1 cellular context compared by ENCODE assay signal in the genomic region with DNA sequence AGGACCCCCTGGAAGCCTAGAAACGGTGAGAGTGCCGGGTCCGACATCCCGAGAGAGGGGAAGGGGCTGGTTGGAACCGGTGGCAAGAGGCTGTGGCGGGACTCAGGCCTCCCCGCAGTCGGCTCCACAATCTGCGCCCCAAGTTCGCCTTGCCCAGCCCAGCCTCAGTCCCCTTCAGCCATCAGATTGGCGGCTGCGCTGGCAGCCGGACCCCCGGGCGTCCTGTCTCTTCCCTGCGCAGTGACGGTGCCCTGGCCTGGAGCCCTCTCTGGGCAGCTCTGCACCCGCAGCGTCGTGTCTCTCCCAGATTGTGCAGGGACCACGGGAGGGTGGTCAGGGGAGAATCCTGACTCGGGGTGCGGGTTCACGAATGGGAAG.
TF ChIP-seq lines count a peak whose summit lies in the region.

No MANE protein-coding gene starts in this region.

TF ChIP-seq in WTC11, 78 proteins besides CTCF, POLR2A, EP300 and RAD21 (continued from another document):
- TF ChIP-seq, protein P1, sequence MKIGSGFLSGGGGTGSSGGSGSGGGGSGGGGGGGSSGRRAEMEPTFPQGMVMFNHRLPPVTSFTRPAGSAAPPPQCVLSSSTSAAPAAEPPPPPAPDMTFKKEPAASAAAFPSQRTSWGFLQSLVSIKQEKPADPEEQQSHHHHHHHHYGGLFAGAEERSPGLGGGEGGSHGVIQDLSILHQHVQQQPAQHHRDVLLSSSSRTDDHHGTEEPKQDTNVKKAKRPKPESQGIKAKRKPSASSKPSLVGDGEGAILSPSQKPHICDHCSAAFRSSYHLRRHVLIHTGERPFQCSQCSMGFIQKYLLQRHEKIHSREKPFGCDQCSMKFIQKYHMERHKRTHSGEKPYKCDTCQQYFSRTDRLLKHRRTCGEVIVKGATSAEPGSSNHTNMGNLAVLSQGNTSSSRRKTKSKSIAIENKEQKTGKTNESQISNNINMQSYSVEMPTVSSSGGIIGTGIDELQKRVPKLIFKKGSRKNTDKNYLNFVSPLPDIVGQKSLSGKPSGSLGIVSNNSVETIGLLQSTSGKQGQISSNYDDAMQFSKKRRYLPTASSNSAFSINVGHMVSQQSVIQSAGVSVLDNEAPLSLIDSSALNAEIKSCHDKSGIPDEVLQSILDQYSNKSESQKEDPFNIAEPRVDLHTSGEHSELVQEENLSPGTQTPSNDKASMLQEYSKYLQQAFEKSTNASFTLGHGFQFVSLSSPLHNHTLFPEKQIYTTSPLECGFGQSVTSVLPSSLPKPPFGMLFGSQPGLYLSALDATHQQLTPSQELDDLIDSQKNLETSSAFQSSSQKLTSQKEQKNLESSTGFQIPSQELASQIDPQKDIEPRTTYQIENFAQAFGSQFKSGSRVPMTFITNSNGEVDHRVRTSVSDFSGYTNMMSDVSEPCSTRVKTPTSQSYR (CRISPR knock-in tag; IDR thresholded peaks at IDR 0.05), result no peak
- TF ChIP-seq, protein P2, sequence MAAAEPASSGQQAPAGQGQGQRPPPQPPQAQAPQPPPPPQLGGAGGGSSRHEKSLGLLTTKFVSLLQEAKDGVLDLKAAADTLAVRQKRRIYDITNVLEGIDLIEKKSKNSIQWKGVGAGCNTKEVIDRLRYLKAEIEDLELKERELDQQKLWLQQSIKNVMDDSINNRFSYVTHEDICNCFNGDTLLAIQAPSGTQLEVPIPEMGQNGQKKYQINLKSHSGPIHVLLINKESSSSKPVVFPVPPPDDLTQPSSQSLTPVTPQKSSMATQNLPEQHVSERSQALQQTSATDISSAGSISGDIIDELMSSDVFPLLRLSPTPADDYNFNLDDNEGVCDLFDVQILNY (CRISPR knock-in tag; IDR thresholded peaks at IDR 0.05), result no peak
